ENCODE assay signal across 32 cellular contexts in the genomic region with DNA sequence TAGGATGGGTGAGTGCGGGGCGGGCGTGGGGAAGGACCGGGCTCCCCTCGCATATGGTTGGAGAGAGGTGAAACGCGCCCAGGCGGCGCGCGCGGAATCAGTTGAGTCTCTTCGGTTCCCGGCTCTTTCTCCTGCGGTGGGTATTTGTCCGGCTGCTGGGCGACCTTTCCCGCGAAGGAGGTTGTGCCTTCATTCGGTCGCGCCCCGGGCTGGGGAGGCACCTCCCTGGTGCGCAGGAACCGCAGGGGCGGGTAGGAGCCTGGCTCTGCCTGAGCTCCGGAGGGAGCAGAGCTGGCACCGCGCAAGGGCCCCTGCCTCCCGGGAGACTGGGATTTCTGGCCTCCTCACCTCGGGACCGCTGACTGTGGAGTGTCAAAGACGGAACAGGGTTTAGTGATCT. TPM values are rescaled to one million over a fixed set of nuclear protein-coding genes. Genes with fewer than 3 reads are reported as not detected.
"Had no signal": no experiment of that assay in that cellular context is flagged by ENCODE, and none has a peak within 500 bp of the region (broad histone marks: within the 10 kb centered on the region; RNA-seq: fewer than 3 reads in every experiment).

No MANE protein-coding gene starts in this region.

- H3K9me3 Mint-ChIP-seq: activated CD4-positive, alpha-beta memory T cell treated with anti-CD3 and anti-CD28 coated beads, Interleukin-2, amount 10 ng/mL, durations not matched to agents 7 days and 5 days; activated CD4-positive, alpha-beta T cell treated with anti-CD3 and anti-CD28 coated beads, Interleukin-2, amount 10 ng/mL, durations not matched to agents 24 days and 14 days; activated naive CD4-positive, alpha-beta T cell treated with anti-CD3 and anti-CD28 coated beads, Interleukin-2, amount 10 ng/mL, durations not matched to agents 7 days and 5 days; activated naive CD4-positive, alpha-beta T cell treated with anti-CD3 and anti-CD28 coated beads, Interleukin-2, amount 50 U/mL, for 72 hours; activated naive CD8-positive, alpha-beta T cell treated with anti-CD3 and anti-CD28 coated beads, Interleukin-2, amount 10 ng/mL, durations not matched to agents 7 days and 5 days; activated T-cell treated with anti-CD3 and anti-CD28 coated beads, Interleukin-2, amount 50 U/mL, for 24 hours; activated T-cell treated with anti-CD3 and anti-CD28 coated beads, Interleukin-2, amount 50 U/mL, for 72 hours; brain; effector memory CD8-positive, alpha-beta T cell had no signal

- DNase-seq: activated CD4-positive, alpha-beta memory T cell treated with anti-CD3 and anti-CD28 coated beads, Interleukin-2, amount 10 ng/mL, durations not matched to agents 7 days and 5 days; activated CD4-positive, alpha-beta T cell treated with anti-CD3 and anti-CD28 coated beads for 36 hours; activated CD4-positive, alpha-beta T cell treated with anti-CD3 and anti-CD28 coated beads, Interleukin-2, amount 10 ng/mL, durations not matched to agents 24 days and 14 days; activated CD4-positive, CD25-positive, alpha-beta regulatory T cell; activated CD4-positive, CD25-positive, alpha-beta regulatory T cell treated with anti-CD3 and anti-CD28 coated beads, Interleukin-2, amount 50 U/mL, for 72 hours; activated CD8-positive, alpha-beta memory T cell treated with anti-CD3 and anti-CD28 coated beads, Interleukin-2, amount 50 U/mL, for 48 hours; activated gamma-delta T cell; activated naive CD4-positive, alpha-beta T cell; activated naive CD4-positive, alpha-beta T cell treated with anti-CD3 and anti-CD28 coated beads, Interleukin-2, amount 10 ng/mL, durations not matched to agents 7 days and 5 days; activated naive CD8-positive, alpha-beta T cell treated with anti-CD3 and anti-CD28 coated beads, Interleukin-2, amount 10 ng/mL, durations not matched to agents 7 days and 5 days; activated T-cell treated with anti-CD3 and anti-CD28 coated beads for 4 hours; activated T-cell treated with anti-CD3 and anti-CD28 coated beads, Interleukin-2, amount 50 U/mL, for 24 hours; activated T-cell treated with anti-CD3 and anti-CD28 coated beads, Interleukin-2, amount 50 U/mL, for 72 hours; central memory CD4-positive, alpha-beta T cell; cortex of kidney; dermis blood vessel endothelial cell; effector CD4-positive, alpha-beta T cell; effector memory CD8-positive, alpha-beta T cell; erythroblast; foreskin keratinocyte; gastrocnemius medialis; glutamatergic neuron; T-helper 2 cell had no signal

- H3K9me3 ChIP-seq: ascending aorta, esophagus muscularis mucosa, gastrocnemius medialis had no signal

- H3K27ac ChIP-seq: ascending aorta, breast epithelium, cardiac muscle cell, esophagus muscularis mucosa, foreskin keratinocyte, gastrocnemius medialis had no signal

- H3K4me1 Mint-ChIP-seq: activated CD4-positive, alpha-beta T cell treated with anti-CD3 and anti-CD28 coated beads for 36 hours; activated CD4-positive, alpha-beta T cell treated with anti-CD3 and anti-CD28 coated beads, Interleukin-2, amount 10 ng/mL, durations not matched to agents 24 days and 14 days; activated naive CD4-positive, alpha-beta T cell treated with anti-CD3 and anti-CD28 coated beads, Interleukin-2, amount 10 ng/mL, durations not matched to agents 7 days and 5 days; brain had no signal

- H3K4me3 ChIP-seq: ascending aorta, breast epithelium, cardiac muscle cell, esophagus muscularis mucosa, gastrocnemius medialis had no signal

- H3K36me3 Mint-ChIP-seq: activated naive CD4-positive, alpha-beta T cell treated with anti-CD3 and anti-CD28 coated beads, Interleukin-2, amount 10 ng/mL, durations not matched to agents 7 days and 5 days; activated naive CD4-positive, alpha-beta T cell treated with anti-CD3 and anti-CD28 coated beads, Interleukin-2, amount 50 U/mL, for 72 hours; activated naive CD8-positive, alpha-beta T cell treated with anti-CD3 and anti-CD28 coated beads, Interleukin-2, amount 10 ng/mL, durations not matched to agents 7 days and 5 days; brain had no signal

- H3K36me3 ChIP-seq: ascending aorta, breast epithelium, cardiac muscle cell, esophagus muscularis mucosa, gastrocnemius medialis had no signal

- H3K27me3 ChIP-seq: ascending aorta, cardiac muscle cell had no signal

- H3K4me1 ChIP-seq: ascending aorta, breast epithelium, esophagus muscularis mucosa, gastrocnemius medialis had no signal

- FAIRE-seq: colon had no signal

- H3K27ac Mint-ChIP-seq: activated CD4-positive, alpha-beta memory T cell treated with anti-CD3 and anti-CD28 coated beads, Interleukin-2, amount 10 ng/mL, durations not matched to agents 7 days and 5 days; activated CD4-positive, alpha-beta T cell treated with anti-CD3 and anti-CD28 coated beads for 36 hours; activated CD4-positive, alpha-beta T cell treated with anti-CD3 and anti-CD28 coated beads, Interleukin-2, amount 10 ng/mL, durations not matched to agents 24 days and 14 days; activated naive CD4-positive, alpha-beta T cell treated with anti-CD3 and anti-CD28 coated beads, Interleukin-2, amount 10 ng/mL, durations not matched to agents 7 days and 5 days; activated naive CD4-positive, alpha-beta T cell treated with anti-CD3 and anti-CD28 coated beads, Interleukin-2, amount 50 U/mL, for 72 hours; activated naive CD8-positive, alpha-beta T cell treated with anti-CD3 and anti-CD28 coated beads, Interleukin-2, amount 10 ng/mL, durations not matched to agents 7 days and 5 days; activated T-cell treated with anti-CD3 and anti-CD28 coated beads, Interleukin-2, amount 50 U/mL, for 24 hours; activated T-cell treated with anti-CD3 and anti-CD28 coated beads, Interleukin-2, amount 50 U/mL, for 72 hours; brain; effector memory CD8-positive, alpha-beta T cell had no signal

- H3K4me3 Mint-ChIP-seq: activated CD4-positive, alpha-beta memory T cell treated with anti-CD3 and anti-CD28 coated beads, Interleukin-2, amount 10 ng/mL, durations not matched to agents 7 days and 5 days; activated CD4-positive, alpha-beta T cell treated with anti-CD3 and anti-CD28 coated beads for 36 hours; activated CD4-positive, alpha-beta T cell treated with anti-CD3 and anti-CD28 coated beads, Interleukin-2, amount 10 ng/mL, durations not matched to agents 24 days and 14 days; activated naive CD4-positive, alpha-beta T cell treated with anti-CD3 and anti-CD28 coated beads, Interleukin-2, amount 10 ng/mL, durations not matched to agents 7 days and 5 days; activated naive CD8-positive, alpha-beta T cell treated with anti-CD3 and anti-CD28 coated beads, Interleukin-2, amount 10 ng/mL, durations not matched to agents 7 days and 5 days; activated T-cell treated with anti-CD3 and anti-CD28 coated beads, Interleukin-2, amount 50 U/mL, for 24 hours; activated T-cell treated with anti-CD3 and anti-CD28 coated beads, Interleukin-2, amount 50 U/mL, for 72 hours; brain; effector memory CD8-positive, alpha-beta T cell had no signal

RNA-seq across cellular contexts. Expression of a gene that starts 27.5 kb away (rescaled TPM):
- total RNA-seq: activated CD4-positive, alpha-beta memory T cell treated with anti-CD3 and anti-CD28 coated beads, Interleukin-2, amount 10 ng/mL, durations not matched to agents 7 days and 5 days; activated CD4-positive, alpha-beta T cell treated with anti-CD3 and anti-CD28 coated beads for 36 hours; activated CD4-positive, alpha-beta T cell treated with anti-CD3 and anti-CD28 coated beads, Interleukin-2, amount 10 ng/mL, durations not matched to agents 24 days and 14 days; activated naive CD4-positive, alpha-beta T cell treated with anti-CD3 and anti-CD28 coated beads, Interleukin-2, amount 50 U/mL, for 72 hours; activated naive CD8-positive, alpha-beta T cell treated with anti-CD3 and anti-CD28 coated beads, Interleukin-2, amount 10 ng/mL, durations not matched to agents 7 days and 5 days; activated T-cell treated with anti-CD3 and anti-CD28 coated beads, Interleukin-2, amount 50 U/mL, for 72 hours; ascending aorta; cardiac muscle cell; cerebellum; dermis blood vessel endothelial cell; esophagus muscularis mucosa; foreskin keratinocyte; T-helper 1 cell treated with Interleukin-12 subunit alpha and Interleukin-12 subunit beta and Interleukin-4 antibody, amounts not matched to agents 30 ng/mL and 1 ng/mL, for 36 hours had no signal
- polyA plus RNA-seq: foreskin keratinocyte had no signal

RNA-seq across cellular contexts. Expression of a gene that starts 36.4 kb away (rescaled TPM):
- total RNA-seq: activated CD4-positive, alpha-beta memory T cell treated with anti-CD3 and anti-CD28 coated beads, Interleukin-2, amount 10 ng/mL, durations not matched to agents 7 days and 5 days; activated CD4-positive, alpha-beta T cell treated with anti-CD3 and anti-CD28 coated beads for 36 hours; activated CD4-positive, alpha-beta T cell treated with anti-CD3 and anti-CD28 coated beads, Interleukin-2, amount 10 ng/mL, durations not matched to agents 24 days and 14 days; activated naive CD4-positive, alpha-beta T cell treated with anti-CD3 and anti-CD28 coated beads, Interleukin-2, amount 50 U/mL, for 72 hours; activated naive CD8-positive, alpha-beta T cell treated with anti-CD3 and anti-CD28 coated beads, Interleukin-2, amount 10 ng/mL, durations not matched to agents 7 days and 5 days; activated T-cell treated with anti-CD3 and anti-CD28 coated beads, Interleukin-2, amount 50 U/mL, for 72 hours; ascending aorta; breast epithelium; cardiac muscle cell; cerebellum; esophagus muscularis mucosa; foreskin keratinocyte; gastrocnemius medialis; T-helper 1 cell treated with Interleukin-12 subunit alpha and Interleukin-12 subunit beta and Interleukin-4 antibody, amounts not matched to agents 30 ng/mL and 1 ng/mL, for 36 hours had no signal
- polyA plus RNA-seq: cardiac muscle cell, foreskin keratinocyte had no signal

RNA-seq across cellular contexts. Expression of a gene that starts 39.4 kb away (rescaled TPM):
- total RNA-seq: activated CD4-positive, alpha-beta T cell treated with anti-CD3 and anti-CD28 coated beads for 36 hours; activated CD4-positive, alpha-beta T cell treated with anti-CD3 and anti-CD28 coated beads, Interleukin-2, amount 10 ng/mL, durations not matched to agents 24 days and 14 days; activated naive CD4-positive, alpha-beta T cell treated with anti-CD3 and anti-CD28 coated beads, Interleukin-2, amount 50 U/mL, for 72 hours; activated naive CD8-positive, alpha-beta T cell treated with anti-CD3 and anti-CD28 coated beads, Interleukin-2, amount 10 ng/mL, durations not matched to agents 7 days and 5 days; cardiac muscle cell; cerebellum; foreskin keratinocyte; T-helper 1 cell treated with Interleukin-12 subunit alpha and Interleukin-12 subunit beta and Interleukin-4 antibody, amounts not matched to agents 30 ng/mL and 1 ng/mL, for 36 hours had no signal

RNA-seq across cellular contexts. Expression of a gene that starts 57.0 kb away (rescaled TPM):
- total RNA-seq: activated CD4-positive, alpha-beta memory T cell treated with anti-CD3 and anti-CD28 coated beads, Interleukin-2, amount 10 ng/mL, durations not matched to agents 7 days and 5 days; activated CD4-positive, alpha-beta T cell treated with anti-CD3 and anti-CD28 coated beads for 36 hours; activated CD4-positive, alpha-beta T cell treated with anti-CD3 and anti-CD28 coated beads, Interleukin-2, amount 10 ng/mL, durations not matched to agents 24 days and 14 days; activated naive CD4-positive, alpha-beta T cell treated with anti-CD3 and anti-CD28 coated beads, Interleukin-2, amount 50 U/mL, for 72 hours; activated naive CD8-positive, alpha-beta T cell treated with anti-CD3 and anti-CD28 coated beads, Interleukin-2, amount 10 ng/mL, durations not matched to agents 7 days and 5 days; activated T-cell treated with anti-CD3 and anti-CD28 coated beads, Interleukin-2, amount 50 U/mL, for 72 hours; cardiac muscle cell; cerebellum; T-helper 1 cell treated with Interleukin-12 subunit alpha and Interleukin-12 subunit beta and Interleukin-4 antibody, amounts not matched to agents 30 ng/mL and 1 ng/mL, for 36 hours had no signal
